Comparison of ENCODE assay signal across 8 cellular contexts in genomic region chr19:58544591-58545285, GRCh38. TPM values are rescaled to one million over a fixed set of nuclear protein-coding genes. Genes with fewer than 3 reads are reported as not detected.
DNase-seq lines count a peak whose midpoint lies in the region; ATAC-seq and TF ChIP-seq lines count a peak whose summit lies in the region.

No MANE protein-coding gene starts in this region.

- H3K27ac ChIP-seq in A673 (ENCODE audit: low read depth, low read length, poor library complexity, severe bottlenecking) (peak overlapping the region; percentile 85), neuronal stem cell (replicated peaks; ENCODE audit: low read length) (peak overlapping the region; percentile 98)

- peak overlapping the region; percentile 84 for H2AK5ac ChIP-seq in neuronal stem cell (ENCODE audit: low read depth, low read length)

- H3K27me3 ChIP-seq in A673 (replicated peaks; ENCODE audit: insufficient read depth, low read depth, low read length, poor library complexity) (no peaks in the 10 kb centered on the region), neuronal stem cell (ENCODE audit: control insufficient read depth in 3 of 3, insufficient read depth in 3 of 3, low read depth in 1 of 3, low read length in 3 of 3) (peaks cover 0 to 14% (median 0%) of the 10 kb centered on the region in 3 experiments)

- H4K91ac ChIP-seq in neuronal stem cell (ENCODE audit: low read depth, low read length, poor library complexity): peak overlapping the region; percentile 53

- peaks cover 51% of the 10 kb centered on the region for H3K36me3 ChIP-seq in A673 (ENCODE audit: insufficient read depth, low read length, poor library complexity, severe bottlenecking)
- H3K36me3 ChIP-seq in neuronal stem cell (replicated peaks in 1 of 2; ENCODE audit: control insufficient read depth in 2 of 2, insufficient read depth in 2 of 2, low read length in 2 of 2): peaks cover 44 to 48% of the 10 kb centered on the region in 2 donors

- no CpG with 5 or more reads among the region's 92 CpGs for WGBS in neuronal stem cell (ENCODE audit: extremely low coverage in 2 of 2, insufficient read length in 2 of 2, insufficient replicate concordance in 1 of 2), 2 donors

- peak overlapping the region; percentile 60 for H2AFZ ChIP-seq in neuronal stem cell (ENCODE audit: low read length)

- H3K79me1 ChIP-seq in neuronal stem cell (ENCODE audit: low read depth, low read length): peaks cover 25% of the 10 kb centered on the region

- BruUV-seq in A673 (replicated peaks; lab: Mats Ljungman, UMichigan): no TSS peak

- H3K23ac ChIP-seq in neuronal stem cell (ENCODE audit: low read depth, low read length, poor library complexity): peak overlapping the region; percentile 100

- CTCF ChIA-PET in A673 (lab: Charles Lee): interaction anchor here (0.6 to 1.5 kb wide), 3 partner anchors 25 to 30 kb away, joined by 3 to 9 read pairs (median 6); partner anchors contain the start of gene ZBTB45

- H3K9me3 Mint-ChIP-seq in activated CD4-positive, alpha-beta T cell treated with anti-CD3 and anti-CD28 coated beads, Interleukin-2, amount 10 ng/mL, durations not matched to agents 24 days and 14 days: no peaks in the 10 kb centered on the region

- peak overlapping the region; percentile 100 for H3K9ac ChIP-seq in neuronal stem cell (ENCODE audit: low read depth, low read length, poor library complexity)

- no peak overlapping the region for H2BK12ac ChIP-seq in neuronal stem cell (ENCODE audit: low read length)

- TF ChIP-seq CTCF in A673 (conservative IDR thresholded peaks at IDR 0.05; ENCODE audit: low read depth, low read length): no peak

- peak overlapping the region; percentile 100 for H3K18ac ChIP-seq in neuronal stem cell (ENCODE audit: low read length)

- no peak overlapping the region for H4K8ac ChIP-seq in neuronal stem cell (ENCODE audit: low read depth, low read length)

- ATAC-seq in GM19043 (IDR thresholded peaks at IDR 0.05; ENCODE audit: low read depth, unreplicated experiment): peak; percentile 29
- ATAC-seq in HG03280 (IDR thresholded peaks at IDR 0.05; ENCODE audit: unreplicated experiment): peak; percentile 57

- intact Hi-C loops in A673 (cut with micrococcal nuclease; ENCODE audit: unreplicated experiment): no loop called here
- intact Hi-C loops in activated CD4-positive, alpha-beta T cell treated with anti-CD3 and anti-CD28 coated beads, Interleukin-2, amount 10 ng/mL, durations not matched to agents 24 days and 14 days (cut with micrococcal nuclease): loop anchor here (1.0 kb wide), 5 partner anchors 11 to 45 kb away; partner anchors contain the start of genes CHMP2A, MZF1 and ZBTB45

- peak overlapping the region; percentile 94 for H3K4me3 Mint-ChIP-seq in activated CD4-positive, alpha-beta T cell treated with anti-CD3 and anti-CD28 coated beads, Interleukin-2, amount 10 ng/mL, durations not matched to agents 24 days and 14 days

- H3K27ac Mint-ChIP-seq in activated CD4-positive, alpha-beta T cell treated with anti-CD3 and anti-CD28 coated beads, Interleukin-2, amount 10 ng/mL, durations not matched to agents 24 days and 14 days: peak overlapping the region; percentile 99

- peaks cover 27% of the 10 kb centered on the region for H3K4me1 Mint-ChIP-seq in activated CD4-positive, alpha-beta T cell treated with anti-CD3 and anti-CD28 coated beads, Interleukin-2, amount 10 ng/mL, durations not matched to agents 24 days and 14 days

- H3K4ac ChIP-seq in neuronal stem cell (ENCODE audit: low read length): peak overlapping the region; percentile 98

- peak overlapping the region; percentile 96 for H2BK5ac ChIP-seq in neuronal stem cell (ENCODE audit: low read length)

- H2BK120ac ChIP-seq in neuronal stem cell (ENCODE audit: low read depth, low read length): peak overlapping the region; percentile 83

- H3K14ac ChIP-seq in neuronal stem cell (ENCODE audit: low read length): peak overlapping the region; percentile 89

- H3K4me1 ChIP-seq in A673 (ENCODE audit: insufficient read depth, low read length, poor library complexity, severe bottlenecking) (peaks cover 13% of the 10 kb centered on the region), neuronal stem cell (ENCODE audit: control insufficient read depth in 2 of 2, insufficient read depth in 1 of 2, low read depth in 1 of 2, low read length in 2 of 2) (peaks cover 15 to 16% of the 10 kb centered on the region in 2 donors)

- H2BK15ac ChIP-seq in neuronal stem cell (ENCODE audit: low read length): peak overlapping the region; percentile 96

- H3K4me2 ChIP-seq in neuronal stem cell (ENCODE audit: insufficient read depth, low read length, poor library complexity, severe bottlenecking): peak overlapping the region; percentile 96

- POLR2A ChIA-PET in A673 (lab: Charles Lee; ENCODE audit: low non-redundant PET): interaction anchor here (1.2 kb wide), 1 partner anchor 10 kb away, joined by 7 read pairs; the partner anchor contains the start of gene CHMP2A

- DNase-seq in A673 (ENCODE audit: low spot score) (peak; percentile 73), fibroblast of gingiva (ENCODE audit: low read depth) (peak; percentile 35), neuronal stem cell (ENCODE audit: low spot score) (peak; percentile 73), NCI-H1694 treated with DMSO at 0.1 percent for 48 hours (lab: John Stamatoyannopoulos, UW) (no peak), dedifferentiated amniotic fluid mesenchymal stem cell (ENCODE audit: extremely low spot score) (no peak)
- no peak for DNase-seq in activated CD4-positive, alpha-beta T cell treated with anti-CD3 and anti-CD28 coated beads, Interleukin-2, amount 10 ng/mL, durations not matched to agents 24 days and 14 days

- peaks cover 17% of the 10 kb centered on the region for H3K27me3 Mint-ChIP-seq in activated CD4-positive, alpha-beta T cell treated with anti-CD3 and anti-CD28 coated beads, Interleukin-2, amount 10 ng/mL, durations not matched to agents 24 days and 14 days

- H3K36me3 Mint-ChIP-seq in activated CD4-positive, alpha-beta T cell treated with anti-CD3 and anti-CD28 coated beads, Interleukin-2, amount 10 ng/mL, durations not matched to agents 24 days and 14 days (ENCODE audit: low read depth): peaks cover 45% of the 10 kb centered on the region

- H3K4me3 ChIP-seq in A673 (ENCODE audit: low read depth, low read length, poor library complexity, severe bottlenecking): peak overlapping the region; percentile 100
- peak overlapping the region; percentile 75 to 99 for H3K4me3 ChIP-seq in neuronal stem cell (ENCODE audit: low read length in 2 of 2)

- no peaks in the 10 kb centered on the region for H3K9me3 ChIP-seq in A673 (ENCODE audit: low read depth, low read length, poor library complexity, severe bottlenecking)
- H3K9me3 ChIP-seq in neuronal stem cell (replicated peaks in 1 of 2; ENCODE audit: control insufficient read depth in 2 of 2, insufficient read depth in 1 of 2, low read depth in 1 of 2, low read length in 2 of 2): peaks cover 0 to 2% of the 10 kb centered on the region in 2 donors

RNA-seq across cellular contexts. Expression of gene TRIM28, which starts 0.9 kb away (rescaled TPM):
- total RNA-seq in A673 (2021): 985 and 1,038 TPM in 2 replicates
- 689 and 698 TPM in 2 replicates for total RNA-seq in activated CD4-positive, alpha-beta T cell treated with anti-CD3 and anti-CD28 coated beads, Interleukin-2, amount 10 ng/mL, durations not matched to agents 24 days and 14 days
- 759 TPM for polyA plus RNA-seq in neuronal stem cell (2013, experiment 1 of 2)
- polyA plus RNA-seq in neuronal stem cell (2013, experiment 2 of 2): 741 TPM

RNA-seq across cellular contexts. Expression of gene CHMP2A, which starts 10.2 kb away (rescaled TPM):
- 57.6 and 69.8 TPM in 2 replicates for total RNA-seq in A673 (2021)
- 108 and 114 TPM in 2 replicates for total RNA-seq in activated CD4-positive, alpha-beta T cell treated with anti-CD3 and anti-CD28 coated beads, Interleukin-2, amount 10 ng/mL, durations not matched to agents 24 days and 14 days
- polyA plus RNA-seq in neuronal stem cell (2013, experiment 1 of 2): 108 TPM
- polyA plus RNA-seq in neuronal stem cell (2013, experiment 2 of 2): 109 TPM

RNA-seq across cellular contexts. Expression of gene UBE2M, which starts 13.7 kb away (rescaled TPM):
- total RNA-seq in A673 (2021): 182 and 185 TPM in 2 replicates
- total RNA-seq in activated CD4-positive, alpha-beta T cell treated with anti-CD3 and anti-CD28 coated beads, Interleukin-2, amount 10 ng/mL, durations not matched to agents 24 days and 14 days: 161 and 175 TPM in 2 replicates
- polyA plus RNA-seq in neuronal stem cell (2013, experiment 1 of 2): 86.2 TPM
- polyA plus RNA-seq in neuronal stem cell (2013, experiment 2 of 2): 86.9 TPM

RNA-seq across cellular contexts. Expression of gene ZBTB45, which starts 25.1 kb away (rescaled TPM):
- 24.3 and 25.0 TPM in 2 replicates for total RNA-seq in A673 (2021)
- total RNA-seq in activated CD4-positive, alpha-beta T cell treated with anti-CD3 and anti-CD28 coated beads, Interleukin-2, amount 10 ng/mL, durations not matched to agents 24 days and 14 days: 16.8 and 17.5 TPM in 2 replicates
- 14.3 TPM for polyA plus RNA-seq in neuronal stem cell (2013, experiment 1 of 2)
- polyA plus RNA-seq in neuronal stem cell (2013, experiment 2 of 2): 14.8 TPM

RNA-seq across cellular contexts. Expression of gene MZF1, which starts 28.4 kb away (rescaled TPM):
- 18.2 and 20.3 TPM in 2 replicates for total RNA-seq in A673 (2021)
- total RNA-seq in activated CD4-positive, alpha-beta T cell treated with anti-CD3 and anti-CD28 coated beads, Interleukin-2, amount 10 ng/mL, durations not matched to agents 24 days and 14 days: 21.6 and 23.7 TPM in 2 replicates
- 17.1 TPM for polyA plus RNA-seq in neuronal stem cell (2013, experiment 1 of 2)
- 16.7 TPM for polyA plus RNA-seq in neuronal stem cell (2013, experiment 2 of 2)

Comparison
In these comparisons a context has a peak if more than half of its experiments do, and no peak if none do; other contexts are left out.
1. DNase-seq: peak in A673 (single experiment), fibroblast of gingiva (single experiment) and neuronal stem cell (single experiment); none in activated CD4-positive, alpha-beta T cell treated with anti-CD3 and anti-CD28 coated beads, Interleukin-2, amount 10 ng/mL, durations not matched to agents 24 days and 14 days (single experiment), NCI-H1694 treated with DMSO at 0.1 percent for 48 hours (single experiment) and dedifferentiated amniotic fluid mesenchymal stem cell (single experiment).